Comparison of ENCODE assay signal across 27 cellular contexts in genomic region chr5:181152406-181152805, GRCh38. TPM values are rescaled to one million over a fixed set of nuclear protein-coding genes. Genes with fewer than 3 reads are reported as not detected.
DNase-seq lines count a peak whose midpoint lies in the region; ATAC-seq and TF ChIP-seq lines count a peak whose summit lies in the region.
"Had no signal": no experiment of that assay in that cellular context is flagged by ENCODE, and none has a peak within 500 bp of the region (broad histone marks: within the 10 kb centered on the region; RNA-seq: fewer than 3 reads in every experiment).

No MANE protein-coding gene starts in this region.

- DNase-seq in MCF 10A (ENCODE audit: unreplicated experiment): peak; percentile 55
- DNase-seq in breast epithelium (ENCODE audit: low spot score in 2 of 2): no peak
- DNase-seq in RWPE1 (ENCODE audit: low spot score): peak; percentile 57
- peak; percentile 59 for DNase-seq in glomerular visceral epithelial cell (ENCODE audit: extremely low spot score)
- DNase-seq in stomach: no peak
- DNase-seq in DMS53 treated with DMSO at 0.1 percent for 48 hours (lab: John Stamatoyannopoulos, UW; ENCODE audit: unreplicated experiment): no peak
- DNase-seq in activated T-cell treated with anti-CD3 and anti-CD28 coated beads, Interleukin-2, amount 50 U/mL, for 4 hours: no peak
- DNase-seq: 8988T; activated CD8-positive, alpha-beta memory T cell treated with anti-CD3 and anti-CD28 coated beads for 24 hours; activated naive CD4-positive, alpha-beta T cell; activated T-cell treated with anti-CD3 and anti-CD28 coated beads, Interleukin-2, amount 50 U/mL, for 24 hours; CD8-positive, alpha-beta memory T cell; effector memory CD8-positive, alpha-beta T cell; Karpas-422; kidney; mammary epithelial cell; NCI-H1048; NCI-H1694 treated with DMSO at 0.1 percent for 48 hours; NCI-H526 treated with DMSO at 0.1 percent for 48 hours; posterior cingulate gyrus; SHP77; sigmoid colon; stimulated activated CD4-positive, alpha-beta T cell treated with anti-CD3 and anti-CD28 coated beads, Interleukin-15, amount 100 ng/mL, for 24 hours; transverse colon had no signal

- CTCF ChIA-PET in MCF 10A (lab: Yijun Ruan, JAX): interaction anchor here (1.3 to 1.5 kb wide), 4 partner anchors 9 to 286 kb away, joined by 3 to 8 read pairs (median 5); no protein-coding TSS in a partner anchor
- CTCF ChIA-PET in RWPE1 (lab: Yijun Ruan, JAX): interaction anchor here (0.6 to 0.7 kb wide), 2 partner anchors 9 to 35 kb away, joined by 3 to 4 read pairs; no protein-coding TSS in a partner anchor

- intact Hi-C loops in MCF 10A (cut with micrococcal nuclease) (no loop called here), breast epithelium (cut with DNase I; ENCODE audit: low total_unique reads) (no loop called here), stomach (cut with DNase I; ENCODE audit: low total_unique reads) (loop anchor here (10.0 kb wide), 1 partner anchor 288 kb away; the partner anchor contains the start of gene ZFP62)

- TF ChIP-seq CTCF in MCF 10A (IDR thresholded peaks at IDR 0.05; ENCODE audit: unreplicated experiment) (no peak), breast epithelium (IDR thresholded peaks at IDR 0.05) (no peak), RWPE1 (conservative IDR thresholded peaks at IDR 0.05; ENCODE audit: low read depth) (no peak), stomach (IDR thresholded peaks at IDR 0.05) (no peak)

- H3K4me3 Mint-ChIP-seq in MCF 10A (ENCODE audit: unreplicated experiment): no peak overlapping the region
- no peak overlapping the region for H3K4me3 Mint-ChIP-seq in activated T-cell treated with anti-CD3 and anti-CD28 coated beads, Interleukin-2, amount 50 U/mL, for 4 hours
- H3K4me3 Mint-ChIP-seq: activated T-cell treated with anti-CD3 and anti-CD28 coated beads, Interleukin-2, amount 50 U/mL, for 24 hours; CD8-positive, alpha-beta memory T cell; effector memory CD8-positive, alpha-beta T cell; GM23338; neural progenitor cell had no signal

- H3K9me3 Mint-ChIP-seq in MCF 10A (ENCODE audit: unreplicated experiment): no peaks in the 10 kb centered on the region
- H3K9me3 Mint-ChIP-seq in activated T-cell treated with anti-CD3 and anti-CD28 coated beads, Interleukin-2, amount 50 U/mL, for 4 hours: no peaks in the 10 kb centered on the region
- H3K9me3 Mint-ChIP-seq: activated T-cell treated with anti-CD3 and anti-CD28 coated beads, Interleukin-2, amount 50 U/mL, for 24 hours; effector memory CD8-positive, alpha-beta T cell; neural progenitor cell had no signal

- H3K27ac ChIP-seq in breast epithelium: no peak overlapping the region
- no peak overlapping the region for H3K27ac ChIP-seq in RWPE1
- no peak overlapping the region for H3K27ac ChIP-seq in stomach
- H3K27ac ChIP-seq: neural progenitor cell, sigmoid colon, transverse colon had no signal

- H3K36me3 Mint-ChIP-seq in MCF 10A (ENCODE audit: insufficient read depth, unreplicated experiment): no peaks in the 10 kb centered on the region
- H3K36me3 Mint-ChIP-seq in activated T-cell treated with anti-CD3 and anti-CD28 coated beads, Interleukin-2, amount 50 U/mL, for 4 hours (ENCODE audit: insufficient read depth): no peaks in the 10 kb centered on the region
- H3K36me3 Mint-ChIP-seq: neural progenitor cell had no signal

- H3K27ac Mint-ChIP-seq in MCF 10A (ENCODE audit: low read depth, unreplicated experiment): no peak overlapping the region
- H3K27ac Mint-ChIP-seq: activated T-cell treated with anti-CD3 and anti-CD28 coated beads, Interleukin-2, amount 50 U/mL, for 24 hours; effector memory CD8-positive, alpha-beta T cell; GM23338; neural progenitor cell had no signal

- WGBS in stomach, 5 donors: 66 to 80% (median 69%) methylated on average over 9 of the region's 9 CpGs

- BruUV-seq in MCF 10A (replicated peaks; lab: Mats Ljungman, UMichigan): no TSS peak

- TF ChIP-seq EP300 in stomach (IDR thresholded peaks at IDR 0.05): no peak

- H3K36me3 ChIP-seq in breast epithelium (no peaks in the 10 kb centered on the region), stomach (no peaks in the 10 kb centered on the region)
- H3K36me3 ChIP-seq: neural progenitor cell, sigmoid colon, transverse colon had no signal

- no peaks in the 10 kb centered on the region for H3K9me3 ChIP-seq in breast epithelium
- H3K9me3 ChIP-seq in stomach: no peaks in the 10 kb centered on the region
- H3K9me3 ChIP-seq: sigmoid colon, transverse colon had no signal

- TF ChIP-seq POLR2A in breast epithelium (IDR thresholded peaks at IDR 0.05) (no peak), stomach (IDR thresholded peaks at IDR 0.05) (no peak)

- H3K4me3 ChIP-seq in breast epithelium (no peak overlapping the region), stomach (no peak overlapping the region)
- H3K4me3 ChIP-seq: GM23338, neural progenitor cell, sigmoid colon, transverse colon had no signal

- peaks cover 0 to 18% of the 10 kb centered on the region in 2 donors for H3K27me3 ChIP-seq in breast epithelium
- peaks cover 0 to 49% (median 21%) of the 10 kb centered on the region in 3 donors for H3K27me3 ChIP-seq in stomach

- ATAC-seq in HG03354 (IDR thresholded peaks at IDR 0.05; ENCODE audit: poor library complexity, severe bottlenecking, unreplicated experiment): no peak
- ATAC-seq in activated T-cell treated with anti-CD3 and anti-CD28 coated beads, Interleukin-2, amount 50 U/mL, for 4 hours: no peak
- ATAC-seq: effector memory CD8-positive, alpha-beta T cell; GM23338 had no signal

- H3K27me3 Mint-ChIP-seq in MCF 10A (ENCODE audit: insufficient read depth, unreplicated experiment): peaks cover 29% of the 10 kb centered on the region
- H3K27me3 Mint-ChIP-seq in activated T-cell treated with anti-CD3 and anti-CD28 coated beads, Interleukin-2, amount 50 U/mL, for 4 hours (ENCODE audit: low read depth): peaks cover 42% of the 10 kb centered on the region

- peaks cover 24% of the 10 kb centered on the region for H3K4me1 Mint-ChIP-seq in MCF 10A (ENCODE audit: insufficient read depth, unreplicated experiment)
- peaks cover 3% of the 10 kb centered on the region for H3K4me1 Mint-ChIP-seq in activated T-cell treated with anti-CD3 and anti-CD28 coated beads, Interleukin-2, amount 50 U/mL, for 4 hours (ENCODE audit: low read depth)
- H3K4me1 Mint-ChIP-seq: neural progenitor cell had no signal

- H3K4me1 ChIP-seq in breast epithelium (no peaks in the 10 kb centered on the region), stomach (no peaks in the 10 kb centered on the region)
- H3K4me1 ChIP-seq: neural progenitor cell, sigmoid colon, transverse colon had no signal

- POLR2A ChIA-PET in MCF 10A (lab: Yijun Ruan, JAX): interaction anchor here (0.5 to 1.5 kb wide), 4 partner anchors 18 to 341 kb away, joined by 3 to 7 read pairs (median 4); no protein-coding TSS in a partner anchor
- POLR2A ChIA-PET in RWPE1 (lab: Yijun Ruan, JAX; ENCODE audit: low non-redundant PET): no interaction called here

RNA-seq across cellular contexts. Expression of gene OR2V2, which starts 5.0 kb away (rescaled TPM):
- total RNA-seq in MCF 10A (2022): not detected in 2 replicates
- not detected for total RNA-seq in breast epithelium
- not detected for total RNA-seq in stomach
- not detected for polyA plus RNA-seq in stomach
- not detected for total RNA-seq in activated T-cell treated with anti-CD3 and anti-CD28 coated beads, Interleukin-2, amount 50 U/mL, for 4 hours
- total RNA-seq: CD8-positive, alpha-beta memory T cell; GM23338; kidney; mammary epithelial cell; sigmoid colon; transverse colon had no signal
- polyA plus RNA-seq: CD8-positive, alpha-beta memory T cell; GM23338; mammary epithelial cell; sigmoid colon had no signal

RNA-seq across cellular contexts. Expression of gene OR2V1, which starts 21.4 kb away (rescaled TPM):
- total RNA-seq in MCF 10A (2022) (not detected in 2 replicates), breast epithelium (not detected), stomach (not detected)
- polyA plus RNA-seq in stomach: not detected
- not detected for total RNA-seq in activated T-cell treated with anti-CD3 and anti-CD28 coated beads, Interleukin-2, amount 50 U/mL, for 4 hours
- total RNA-seq: CD8-positive, alpha-beta memory T cell; GM23338; kidney; mammary epithelial cell; sigmoid colon; transverse colon had no signal
- polyA plus RNA-seq: CD8-positive, alpha-beta memory T cell; GM23338; mammary epithelial cell; sigmoid colon had no signal

RNA-seq across cellular contexts. Expression of gene TRIM7, which starts 52.6 kb away (rescaled TPM):
- 26.3 and 27.0 TPM in 2 replicates for total RNA-seq in MCF 10A (2022)
- total RNA-seq in breast epithelium: 1 to 10 TPM in 2 of 3 donors, under 1 TPM in 1; 0.29 to 5.4 (median 5.2) TPM
- total RNA-seq in stomach: 1 to 10 TPM in 3 of 5 donors, under 1 TPM in 1, not detected in 1; 0.45 to 7.5 (median 3.4) TPM
- 10 to 100 TPM in 1 of 3 donors, 1 to 10 TPM in 1, under 1 TPM in 1; 0.93 to 20.4 (median 3.4) TPM for polyA plus RNA-seq in stomach
- 1 to 10 TPM in 1 of 3 donors, under 1 TPM in 2; 0.18 to 2.1 (median 0.99) TPM for total RNA-seq in activated T-cell treated with anti-CD3 and anti-CD28 coated beads, Interleukin-2, amount 50 U/mL, for 4 hours

Comparison
In these comparisons a context has a peak if more than half of its experiments do, and no peak if none do; other contexts are left out.
1. DNase-seq: peak in MCF 10A (single experiment), RWPE1 (single experiment) and glomerular visceral epithelial cell (single experiment); none in breast epithelium (0 of 2), stomach (single experiment), DMS53 treated with DMSO at 0.1 percent for 48 hours (single experiment) and activated T-cell treated with anti-CD3 and anti-CD28 coated beads, Interleukin-2, amount 50 U/mL, for 4 hours (single experiment).